10 cellular contexts compared by ENCODE assay signal in genomic region chr5:110899566-110900412, GRCh38.
DNase-seq lines count a peak whose midpoint lies in the region; ATAC-seq and TF ChIP-seq lines count a peak whose summit lies in the region.
"Had no signal": no experiment of that assay in that cellular context is flagged by ENCODE, and none has a peak within 500 bp of the region (broad histone marks: within the 10 kb centered on the region; RNA-seq: fewer than 3 reads in every experiment).

No MANE protein-coding gene starts in this region.

- TF ChIP-seq CTCF in GM23338 (conservative IDR thresholded peaks at IDR 0.05; ENCODE audit: low read depth in 2 of 2) (no peak), fibroblast of lung (conservative IDR thresholded peaks at IDR 0.05 in 1 of 2, IDR thresholded peaks at IDR 0.05 in 1 of 2; ENCODE audit: low read depth in 1 of 2, low read length in 2 of 2) (no peak), stomach (IDR thresholded peaks at IDR 0.05) (no peak)

- H3K4me3 ChIP-seq in GM23338 (peak overlapping the region; percentile 11; the same call in 1 of the 2 replicates), fibroblast of lung (replicated peaks in 1 of 4; ENCODE audit: control extremely low read depth in 1 of 4, insufficient read depth in 1 of 4, low read depth in 3 of 4, low read length in 4 of 4) (peak overlapping the region in 1 of 4 experiments; percentile 8), stomach (no peak overlapping the region)

- H3K9me3 ChIP-seq in fibroblast of lung (ENCODE audit: control insufficient read depth, insufficient read depth, low read depth, low read length) (no peaks in the 10 kb centered on the region), stomach (no peaks in the 10 kb centered on the region)

- H3K36me3 ChIP-seq in GM23338 (ENCODE audit: insufficient read depth): no peaks in the 10 kb centered on the region
- no peaks in the 10 kb centered on the region for H3K36me3 ChIP-seq in fibroblast of lung (ENCODE audit: control insufficient read depth, insufficient read depth, low read length)
- H3K36me3 ChIP-seq in stomach: no peaks in the 10 kb centered on the region

- no peaks in the 10 kb centered on the region for H3K36me3 Mint-ChIP-seq in GM23338 (ENCODE audit: low read depth)

- TF ChIP-seq EP300 in stomach (IDR thresholded peaks at IDR 0.05): no peak

- peak overlapping the region; percentile 60 for H3K27ac ChIP-seq in GM23338 (ENCODE audit: low read depth)
- H3K27ac ChIP-seq in fibroblast of lung (ENCODE audit: insufficient read depth, low read length): no peak overlapping the region
- no peak overlapping the region for H3K27ac ChIP-seq in stomach

- no peaks in the 10 kb centered on the region for H3K9me2 ChIP-seq in GM23338 (ENCODE audit: insufficient read depth)

- H3K4me1 ChIP-seq in GM23338 (ENCODE audit: insufficient read depth) (peaks cover 27% of the 10 kb centered on the region), fibroblast of lung (ENCODE audit: control insufficient read depth, extremely low read depth, insufficient read depth, low read length) (peaks cover 24% of the 10 kb centered on the region), stomach (no peaks in the 10 kb centered on the region)

- no peaks in the 10 kb centered on the region for H3K9me3 Mint-ChIP-seq in GM23338

- peak overlapping the region; percentile 96 for H3K27ac Mint-ChIP-seq in GM23338

- peaks cover 3% of the 10 kb centered on the region for H3K27me3 Mint-ChIP-seq in GM23338 (ENCODE audit: insufficient read depth, low read depth, poor library complexity)

- 0 out of 3 replicates have a peak overlapping the region, but pooled peaks have one; percentile 2 for H3K4me3 Mint-ChIP-seq in GM23338

- H2AFZ ChIP-seq in GM23338: no peak overlapping the region
- H2AFZ ChIP-seq in fibroblast of lung (ENCODE audit: low read length): no peak overlapping the region

- no peaks in the 10 kb centered on the region for H3K27me3 ChIP-seq in GM23338 (ENCODE audit: insufficient read depth)
- H3K27me3 ChIP-seq in fibroblast of lung (ENCODE audit: control insufficient read depth, insufficient read depth, low read length): no peaks in the 10 kb centered on the region
- H3K27me3 ChIP-seq in stomach: no peaks in the 10 kb centered on the region

- DNase-seq in GM23338 (ENCODE audit: low spot score): peak; percentile 48
- DNase-seq in fibroblast of lung (ENCODE audit: low read depth in 2 of 2): peak; percentile 56 to 86
- DNase-seq in stomach: no peak
- DNase-seq in SHP77 (lab: John Stamatoyannopoulos, UW): no peak
- no peak for DNase-seq in OCI-M2 (lab: John Stamatoyannopoulos, UW; ENCODE audit: unreplicated experiment)
- DNase-seq in NCI-H2171 treated with DMSO at 0.1 percent for 48 hours (lab: John Stamatoyannopoulos, UW): no peak
- DNase-seq: caudate nucleus, Kasumi-1 had no signal

- no peaks in the 10 kb centered on the region for H3F3A ChIP-seq in GM23338 (replicated peaks; ENCODE audit: low read depth)

- H3K4me1 Mint-ChIP-seq in GM23338: peaks cover 20% of the 10 kb centered on the region

- no peak for TF ChIP-seq POLR2A in stomach (IDR thresholded peaks at IDR 0.05)

- intact Hi-C loops in stomach (cut with DNase I; ENCODE audit: low total_unique reads): no loop called here

- H3K9ac ChIP-seq in fibroblast of lung (ENCODE audit: insufficient read depth, low read length): no peak overlapping the region

- peak; percentile 72 for ATAC-seq in GM18520 (IDR thresholded peaks at IDR 0.05; ENCODE audit: unreplicated experiment)
- peak; percentile 73 for ATAC-seq in GM23338
- ATAC-seq in HG03469 (IDR thresholded peaks at IDR 0.05; ENCODE audit: unreplicated experiment): peak; percentile 84

- H4K20me1 ChIP-seq in GM23338 (replicated peaks; ENCODE audit: insufficient read depth): no peaks in the 10 kb centered on the region
- H4K20me1 ChIP-seq in fibroblast of lung (ENCODE audit: control insufficient read depth, extremely low read depth, insufficient read depth, low read length): no peaks in the 10 kb centered on the region

- WGBS in stomach, 5 donors: 58 to 67% (median 60%) methylated on average over 4 of the region's 4 CpGs

- H3K79me2 ChIP-seq in GM23338 (replicated peaks; ENCODE audit: insufficient read depth) (no peaks in the 10 kb centered on the region), fibroblast of lung (ENCODE audit: control insufficient read depth, insufficient read depth, low read length) (no peaks in the 10 kb centered on the region)

- peak overlapping the region; percentile 27 for H3K4me2 ChIP-seq in GM23338
- peak overlapping the region; percentile 63 for H3K4me2 ChIP-seq in fibroblast of lung (ENCODE audit: extremely low read depth, insufficient read depth, low read length)

TF ChIP-seq in GM23338, 12 proteins besides CTCF, POLR2A, EP300 and RAD21 (continues in another document):
- no peak for TF ChIP-seq ETS1 (IDR thresholded peaks at IDR 0.05)
- no peak for TF ChIP-seq EZH2 (IDR thresholded peaks at IDR 0.05; ENCODE audit: low read depth, unreplicated experiment)
- no peak for TF ChIP-seq ZNF462 (CRISPR knock-in tag; IDR thresholded peaks at IDR 0.05)
- TF ChIP-seq ZNF114 (CRISPR knock-in tag; IDR thresholded peaks at IDR 0.05): no peak
- TF ChIP-seq EZH2phosphoT487 (IDR thresholded peaks at IDR 0.05; ENCODE audit: unreplicated experiment): no peak
- TF ChIP-seq STAT1 (IDR thresholded peaks at IDR 0.05; ENCODE audit: unreplicated experiment): no peak
- no peak for TF ChIP-seq NANOG (IDR thresholded peaks at IDR 0.05; ENCODE audit: borderline replicate concordance)

Comparison
In these comparisons a context has a peak if more than half of its experiments do, and no peak if none do; other contexts are left out.
1. DNase-seq: peak in GM23338 (single experiment) and fibroblast of lung (2 of 2); none in stomach (single experiment), SHP77 (0 of 2), OCI-M2 (single experiment) and NCI-H2171 treated with DMSO at 0.1 percent for 48 hours (single experiment).
2. Peak in every context shown above with its lines, with median percentiles within 50 percentile points of each other: ATAC-seq.